25 cellular contexts compared by ENCODE assay signal in the genomic region with DNA sequence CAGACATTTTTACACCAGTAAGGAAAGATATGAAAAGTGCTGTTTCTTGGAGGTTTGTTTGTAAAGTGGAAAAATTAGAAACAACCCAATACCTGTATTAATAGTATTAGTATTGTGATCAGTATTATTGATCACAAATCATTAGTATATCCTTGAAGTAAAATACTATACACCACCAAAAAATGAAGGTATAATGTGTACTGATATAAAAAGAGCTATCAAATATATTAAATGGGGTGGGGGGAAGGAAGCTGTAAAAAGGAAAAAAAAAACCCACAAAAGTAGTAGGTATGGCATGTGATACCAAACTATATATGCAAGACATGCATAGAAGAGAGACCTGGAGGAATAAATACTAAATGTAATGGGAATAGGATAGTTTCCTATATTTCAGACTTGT.
"Had no signal": no experiment of that assay in that cellular context is flagged by ENCODE, and none has a peak within 500 bp of the region (broad histone marks: within the 10 kb centered on the region; RNA-seq: fewer than 3 reads in every experiment).

No MANE protein-coding gene starts in this region.

- H3K4me1 ChIP-seq: parathyroid adenoma had no signal

- H3K36me3 ChIP-seq: gastrocnemius medialis, neutrophil, right lobe of liver, stomach, thyroid gland, vagina had no signal

- DNase-seq: dorsolateral prefrontal cortex; effector CD4-positive, alpha-beta T cell; gastrocnemius medialis; head of caudate nucleus; kidney; mesenchymal stem cell; mucosa of descending colon; naive B cell; small intestine; stimulated activated CD4-positive, alpha-beta T cell treated with anti-CD3 and anti-CD28 coated beads, Interleukin-15, amount 100 ng/mL, for 24 hours; stimulated activated CD4-positive, alpha-beta T cell treated with anti-CD3 and anti-CD28 coated beads, Interleukin-2, amount 100 ng/mL, for 48 hours; stimulated activated CD8-positive, alpha-beta memory T cell treated with anti-CD3 and anti-CD28 coated beads, Interleukin-4, amount 100 ng/mL, for 48 hours; stimulated activated naive CD4-positive, alpha-beta T cell treated with Interleukin-2 at 50 U/mL for 16 hours; stomach; thyroid gland had no signal

- H3K27me3 Mint-ChIP-seq: naive B cell; natural killer cell treated with Interleukin-12 subunit alpha and Interleukin-12 subunit beta and Interleukin-15 and Interleukin-18, amount 100 ng/mL, for 72 hours; progenitor cell of endocrine pancreas had no signal

- H3K9me3 Mint-ChIP-seq: mesothelial cell of epicardium; naive B cell; natural killer cell treated with Interleukin-12 subunit alpha and Interleukin-12 subunit beta and Interleukin-15 and Interleukin-18, amount 100 ng/mL, for 72 hours; neural crest cell had no signal

- H3K4me3 ChIP-seq: dorsolateral prefrontal cortex, gastrocnemius medialis, lung, mucosa of descending colon, right lobe of liver, stomach, thyroid gland, vagina had no signal

- H3K27ac Mint-ChIP-seq: mesothelial cell of epicardium, progenitor cell of endocrine pancreas had no signal

- H2AFZ ChIP-seq: parathyroid adenoma had no signal

- H3K9ac ChIP-seq: parathyroid adenoma had no signal

- H3K4me3 Mint-ChIP-seq: mesothelial cell of epicardium; natural killer cell treated with Interleukin-12 subunit alpha and Interleukin-12 subunit beta and Interleukin-15 and Interleukin-18, amount 100 ng/mL, for 72 hours; neural crest cell had no signal

- H3K36me3 Mint-ChIP-seq: mesothelial cell of epicardium; natural killer cell treated with Interleukin-12 subunit alpha and Interleukin-12 subunit beta and Interleukin-15 and Interleukin-18, amount 100 ng/mL, for 72 hours had no signal

- H3K9me3 ChIP-seq: gastrocnemius medialis, mucosa of descending colon, neutrophil, right lobe of liver, stomach, thyroid gland, vagina had no signal

- H3K27me3 ChIP-seq: dorsolateral prefrontal cortex, gastrocnemius medialis, neutrophil, right lobe of liver, stomach, thyroid gland, vagina had no signal

- H3K27ac ChIP-seq: dorsolateral prefrontal cortex, epithelial cell of prostate, neutrophil, parathyroid adenoma, right lobe of liver, stomach, thyroid gland, vagina had no signal
